10 cellular contexts compared by ENCODE assay signal in the genomic region with DNA sequence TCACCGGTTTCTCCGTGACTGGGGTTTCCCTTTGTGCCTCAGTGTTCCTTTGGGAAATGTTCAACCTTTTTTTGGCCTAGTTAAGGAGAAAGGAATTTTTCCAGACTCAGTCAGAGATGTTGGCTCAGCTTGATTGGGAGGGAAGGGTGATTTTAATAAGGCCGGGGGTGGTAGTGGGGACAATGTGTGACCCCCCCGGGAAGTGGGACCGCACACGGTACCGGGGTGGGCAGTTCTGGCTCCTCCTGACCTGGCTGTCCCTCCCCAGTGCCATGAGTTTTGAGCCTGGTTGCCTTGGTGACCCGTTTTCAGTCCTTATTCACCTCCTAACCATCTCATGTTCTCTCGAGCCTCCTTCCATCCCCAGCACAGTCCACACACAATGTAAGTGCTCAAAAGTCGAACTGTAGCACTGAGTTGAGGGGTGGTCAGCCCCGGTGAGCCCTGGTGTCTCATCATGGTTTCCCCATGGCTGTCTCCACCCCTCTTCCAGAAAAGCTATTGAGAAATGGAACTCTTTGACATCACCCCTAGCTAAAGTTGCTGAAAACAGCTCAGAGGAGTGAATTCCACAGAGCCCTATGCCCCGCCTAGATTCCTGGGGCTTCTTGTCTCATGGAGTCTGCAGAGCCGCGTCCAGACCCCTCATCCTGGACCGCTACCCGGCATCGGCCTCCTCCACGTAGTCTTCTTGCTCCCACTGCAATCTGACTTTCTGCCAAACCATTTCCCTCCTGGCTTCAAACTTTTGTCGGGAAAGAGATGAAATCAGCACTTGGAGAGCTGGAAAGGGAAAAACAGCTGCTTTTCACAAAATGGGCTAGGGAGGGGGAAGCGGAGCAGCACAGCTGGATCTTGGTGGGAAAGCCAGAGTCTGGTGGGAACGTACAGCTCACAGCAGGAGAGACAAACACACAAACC.
DNase-seq lines count a peak whose midpoint lies in the region; ATAC-seq, FAIRE-seq and TF ChIP-seq lines count a peak whose summit lies in the region.
"Had no signal": no experiment of that assay in that cellular context is flagged by ENCODE, and none has a peak within 500 bp of the region (broad histone marks: within the 10 kb centered on the region; RNA-seq: fewer than 3 reads in every experiment).

No MANE protein-coding gene starts in this region.

- no peaks in the 10 kb centered on the region for H3K36me3 Mint-ChIP-seq in Caco-2 (ENCODE audit: insufficient read depth, unreplicated experiment)
- H3K36me3 Mint-ChIP-seq: natural killer cell treated with Interleukin-12 subunit alpha and Interleukin-12 subunit beta and Interleukin-15 and Interleukin-18, amount 100 ng/mL, for 72 hours had no signal

- H3K9me3 ChIP-seq in Caco-2 (peaks cover 3% of the 10 kb centered on the region; the same call in 1 of the 2 replicates), body of pancreas (no peaks in the 10 kb centered on the region), iPS-18c (ENCODE audit: control insufficient read depth, insufficient read depth, low read length) (no peaks in the 10 kb centered on the region), gastrocnemius medialis (no peaks in the 10 kb centered on the region)

- H3K27ac ChIP-seq in body of pancreas = peak overlapping the region in 1 of 4 donors; percentile 30
- peak overlapping the region; percentile 69 to 81 (median 74) for H3K27ac ChIP-seq in gastrocnemius medialis

- H3K9me3 Mint-ChIP-seq in Caco-2 (ENCODE audit: unreplicated experiment) = no peaks in the 10 kb centered on the region
- H3K9me3 Mint-ChIP-seq: natural killer cell treated with Interleukin-12 subunit alpha and Interleukin-12 subunit beta and Interleukin-15 and Interleukin-18, amount 100 ng/mL, for 72 hours had no signal

- H3K4me1 ChIP-seq in Caco-2 = no peaks in the 10 kb centered on the region
- H3K4me1 ChIP-seq in body of pancreas = peaks cover 18% of the 10 kb centered on the region
- H3K4me1 ChIP-seq in gastrocnemius medialis = peaks cover 13 to 17% of the 10 kb centered on the region in 2 donors

- H3K27ac Mint-ChIP-seq in Caco-2 (ENCODE audit: unreplicated experiment) = peak overlapping the region; percentile 64
- H3K27ac Mint-ChIP-seq: natural killer cell treated with Interleukin-12 subunit alpha and Interleukin-12 subunit beta and Interleukin-15 and Interleukin-18, amount 100 ng/mL, for 72 hours had no signal

- POLR2A ChIA-PET in Caco-2 (lab: Charles Lee) = interaction anchor here (0.6 to 1.0 kb wide), 3 partner anchors 59 to 267 kb away, joined by 3 to 7 read pairs (median 3); a partner anchor contains a TSS

- peak; percentile 62 for ATAC-seq in body of pancreas
- ATAC-seq in gastrocnemius medialis = peak; percentile 78 to 80
- no peak for ATAC-seq in HG03175 (IDR thresholded peaks at IDR 0.05; ENCODE audit: unreplicated experiment)
- ATAC-seq: natural killer cell treated with Interleukin-12 subunit alpha and Interleukin-12 subunit beta and Interleukin-15 and Interleukin-18, amount 100 ng/mL, for 72 hours had no signal

- no peak for FAIRE-seq in urothelium cell line (lab: Jason Lieb, UNC)

- H3K27me3 ChIP-seq in Caco-2 (replicated peaks; ENCODE audit: control insufficient read depth, insufficient read depth, low read length) (no peaks in the 10 kb centered on the region), body of pancreas (no peaks in the 10 kb centered on the region), gastrocnemius medialis (no peaks in the 10 kb centered on the region)

- DNase-seq in Caco-2 = no peak
- peak in 3 of 4 donors; percentile 45 to 74 (median 53) for DNase-seq in body of pancreas
- peak; percentile 29 to 61 for DNase-seq in gastrocnemius medialis
- no peak for DNase-seq in iPS-NIHi11 (ENCODE audit: low spot score)
- DNase-seq in urothelium cell line (ENCODE audit: low spot score) = no peak
- DNase-seq in GM10266 (ENCODE audit: extremely low spot score) = no peak
- DNase-seq: Calu3 had no signal

- TF ChIP-seq POLR2A in body of pancreas (IDR thresholded peaks at IDR 0.05) (no peak), gastrocnemius medialis (IDR thresholded peaks at IDR 0.05) (no peak)

- CTCF ChIA-PET in Caco-2 (lab: Charles Lee) = interaction anchor here (1.1 kb wide), 1 partner anchor 12 kb away, joined by 5 read pairs; no protein-coding TSS in a partner anchor

- no peak for TF ChIP-seq CTCF in Caco-2 (IDR thresholded peaks at IDR 0.05; ENCODE audit: insufficient read depth in 1 of 2, low read depth in 1 of 2, low read length in 1 of 2, severe bottlenecking in 1 of 2, unreplicated experiment in 1 of 2)
- TF ChIP-seq CTCF in body of pancreas (IDR thresholded peaks at IDR 0.05) = no peak
- TF ChIP-seq CTCF in gastrocnemius medialis (IDR thresholded peaks at IDR 0.05 in 4 of 5, conservative IDR thresholded peaks at IDR 0.05 in 1 of 5) = no peak
- no peak for TF ChIP-seq CTCF in GM10266 (IDR thresholded peaks at IDR 0.05; ENCODE audit: control insufficient read depth, insufficient read depth, low read depth, missing control alignments)

- H3K4me3 ChIP-seq in Caco-2 (ENCODE audit: low read depth, low read length) = no peak overlapping the region
- no peak overlapping the region for H3K4me3 ChIP-seq in body of pancreas
- H3K4me3 ChIP-seq in iPS-18c (ENCODE audit: insufficient read depth, low read depth, low read length) = peak overlapping the region; percentile 4; the same call in 1 of the 2 replicates
- H3K4me3 ChIP-seq in gastrocnemius medialis = no peak overlapping the region

- in situ Hi-C loops in gastrocnemius medialis (cut with MboI; ENCODE audit: low sequenced_read_pairs in 4 of 4) = no loop called here

- H3K36me3 ChIP-seq in Caco-2 (ENCODE audit: control insufficient read depth, insufficient read depth, low read length) (no peaks in the 10 kb centered on the region), body of pancreas (replicated peaks in 1 of 2; ENCODE audit: insufficient read depth in 1 of 2, low read depth in 2 of 2) (no peaks in the 10 kb centered on the region), gastrocnemius medialis (no peaks in the 10 kb centered on the region)

- no peak overlapping the region for H3K4me3 Mint-ChIP-seq in Caco-2 (ENCODE audit: unreplicated experiment)
- H3K4me3 Mint-ChIP-seq: natural killer cell treated with Interleukin-12 subunit alpha and Interleukin-12 subunit beta and Interleukin-15 and Interleukin-18, amount 100 ng/mL, for 72 hours had no signal

- peaks cover 8% of the 10 kb centered on the region for H3K4me1 Mint-ChIP-seq in Caco-2 (ENCODE audit: low read depth, unreplicated experiment)

- intact Hi-C loops in Caco-2 (cut with micrococcal nuclease; ENCODE audit: unreplicated experiment) (no loop called here), body of pancreas (cut with DNase I) (no loop called here), gastrocnemius medialis (cut with DNase I; ENCODE audit: low total_unique reads) (no loop called here)

- H3K27me3 Mint-ChIP-seq in Caco-2 (ENCODE audit: insufficient read depth, unreplicated experiment) = no peaks in the 10 kb centered on the region
- H3K27me3 Mint-ChIP-seq: natural killer cell treated with Interleukin-12 subunit alpha and Interleukin-12 subunit beta and Interleukin-15 and Interleukin-18, amount 100 ng/mL, for 72 hours had no signal

- 80 to 82% methylated on average over 20 to 21 of the region's 21 CpGs for WGBS in body of pancreas, 2 donors

- no TSS peak for BruUV-seq in Caco-2 (replicated peaks; lab: Mats Ljungman, UMichigan)

Comparison
In these comparisons a context has a peak if more than half of its experiments do, and no peak if none do; other contexts are left out.
1. DNase-seq: peak in body of pancreas (3 of 4) and gastrocnemius medialis (2 of 2); none in Caco-2 (0 of 2), iPS-NIHi11 (single experiment), urothelium cell line (single experiment) and GM10266 (single experiment).